16 cellular contexts compared by ENCODE assay signal in genomic region chr1:204599596-204599995, GRCh38.
DNase-seq lines count a peak whose midpoint lies in the region; ATAC-seq and TF ChIP-seq lines count a peak whose summit lies in the region.
"Had no signal": no experiment of that assay in that cellular context is flagged by ENCODE, and none has a peak within 500 bp of the region (broad histone marks: within the 10 kb centered on the region; RNA-seq: fewer than 3 reads in every experiment).

No MANE protein-coding gene starts in this region.

- H3K9me2 ChIP-seq in GM23338 (ENCODE audit: insufficient read depth) (peaks cover 3% of the 10 kb centered on the region), MM.1S (replicated peaks; ENCODE audit: insufficient read depth, low read length) (no peaks in the 10 kb centered on the region)

- H3K9ac ChIP-seq in MM.1S (ENCODE audit: low read length), result no peak overlapping the region
- H3K9ac ChIP-seq: GM23248 had no signal

- H3K36me3 ChIP-seq in GM23338 (ENCODE audit: insufficient read depth) (no peaks in the 10 kb centered on the region), MM.1S (replicated peaks; ENCODE audit: insufficient read depth, low read length) (no peaks in the 10 kb centered on the region)
- H3K36me3 ChIP-seq: HAP-1 had no signal

- DNase-seq in GM23338 (ENCODE audit: low spot score), result no peak
- no peak for DNase-seq in WTC11 (ENCODE audit: low spot score)
- DNase-seq in epithelial cell of esophagus (ENCODE audit: low read depth), result peak; percentile 11
- no peak for DNase-seq in stimulated activated effector memory CD8-positive, alpha-beta T cell treated with anti-CD3 and anti-CD28 coated beads, Interleukin-12 subunit alpha, Interleukin-12 subunit beta, amount 100 ng/mL, for 72 hours (ENCODE audit: low spot score in 2 of 2)
- no peak for DNase-seq in HPDE6-E6E7 (ENCODE audit: extremely low spot score)
- DNase-seq in MM.1S, result no peak
- no peak for DNase-seq in activated T-helper 1 cell treated with anti-CD3 and anti-CD28 coated beads, Interleukin-12 subunit alpha, Interleukin-12 subunit beta, Interleukin-2, Interleukin-4 antibody, amounts not matched to agents 30 ng/mL and 10 ng/mL and 1 ng/mL, durations not matched to agents 14 hours and 24 hours and 36 hours (ENCODE audit: low spot score)
- DNase-seq: C1 segment of cervical spinal cord; Calu3; CD4-positive, alpha-beta memory T cell; COR-L47; DMS153; DND-41; GM23248; HFFc6 had no signal

- no peak overlapping the region for H3K27ac ChIP-seq in GM23338 (ENCODE audit: low read depth)
- no peak overlapping the region for H3K27ac ChIP-seq in MM.1S (ENCODE audit: low read length)
- H3K27ac ChIP-seq: GM23248 had no signal

- H3K79me2 ChIP-seq in GM23338 (replicated peaks; ENCODE audit: insufficient read depth), result no peaks in the 10 kb centered on the region
- H3K79me2 ChIP-seq in MM.1S (ENCODE audit: low read length), result no peaks in the 10 kb centered on the region

- H4K20me1 ChIP-seq in GM23338 (replicated peaks; ENCODE audit: insufficient read depth), result no peaks in the 10 kb centered on the region
- H4K20me1 ChIP-seq in MM.1S (ENCODE audit: insufficient read depth, low read length), result no peaks in the 10 kb centered on the region

- no peaks in the 10 kb centered on the region for H3K9me3 ChIP-seq in MM.1S (replicated peaks; ENCODE audit: insufficient read depth, low read length)
- H3K9me3 ChIP-seq: HAP-1 had no signal

- H3K4me3 ChIP-seq in GM23338, result no peak overlapping the region
- H3K4me3 ChIP-seq in epithelial cell of esophagus (ENCODE audit: low read length), result no peak overlapping the region
- H3K4me3 ChIP-seq in MM.1S (ENCODE audit: low read length), result no peak overlapping the region
- H3K4me3 ChIP-seq: GM23248, HAP-1 had no signal

- H3K27ac Mint-ChIP-seq in GM23338 (no peak overlapping the region; the same call in 1 of the 2 replicates), WTC11 (peak overlapping the region; percentile 26)
- peak overlapping the region; percentile 68 for H3K27ac Mint-ChIP-seq in stimulated activated effector memory CD8-positive, alpha-beta T cell treated with anti-CD3 and anti-CD28 coated beads, Interleukin-12 subunit alpha, Interleukin-12 subunit beta, amount 100 ng/mL, for 72 hours
- no peak overlapping the region for H3K27ac Mint-ChIP-seq in activated T-helper 1 cell treated with anti-CD3 and anti-CD28 coated beads, Interleukin-12 subunit alpha, Interleukin-12 subunit beta, Interleukin-2, Interleukin-4 antibody, amounts not matched to agents 30 ng/mL and 10 ng/mL and 1 ng/mL, durations not matched to agents 14 hours and 24 hours and 36 hours
- H3K27ac Mint-ChIP-seq: CD4-positive, alpha-beta memory T cell; HFFc6 had no signal

- H3K36me3 Mint-ChIP-seq in GM23338 (ENCODE audit: low read depth) (no peaks in the 10 kb centered on the region), WTC11 (no peaks in the 10 kb centered on the region)
- H3K36me3 Mint-ChIP-seq in stimulated activated effector memory CD8-positive, alpha-beta T cell treated with anti-CD3 and anti-CD28 coated beads, Interleukin-12 subunit alpha, Interleukin-12 subunit beta, amount 100 ng/mL, for 72 hours, result no peaks in the 10 kb centered on the region
- H3K36me3 Mint-ChIP-seq in activated T-helper 1 cell treated with anti-CD3 and anti-CD28 coated beads, Interleukin-12 subunit alpha, Interleukin-12 subunit beta, Interleukin-2, Interleukin-4 antibody, amounts not matched to agents 30 ng/mL and 10 ng/mL and 1 ng/mL, durations not matched to agents 14 hours and 24 hours and 36 hours (ENCODE audit: low read depth), result no peaks in the 10 kb centered on the region

- POLR2A ChIA-PET in WTC11 (lab: Charles Lee), result no interaction called here

- peaks cover 37% of the 10 kb centered on the region for H3K4me1 Mint-ChIP-seq in GM23338
- peaks cover 37% of the 10 kb centered on the region for H3K4me1 Mint-ChIP-seq in WTC11
- H3K4me1 Mint-ChIP-seq in stimulated activated effector memory CD8-positive, alpha-beta T cell treated with anti-CD3 and anti-CD28 coated beads, Interleukin-12 subunit alpha, Interleukin-12 subunit beta, amount 100 ng/mL, for 72 hours, result no peaks in the 10 kb centered on the region
- H3K4me1 Mint-ChIP-seq in activated T-helper 1 cell treated with anti-CD3 and anti-CD28 coated beads, Interleukin-12 subunit alpha, Interleukin-12 subunit beta, Interleukin-2, Interleukin-4 antibody, amounts not matched to agents 30 ng/mL and 10 ng/mL and 1 ng/mL, durations not matched to agents 14 hours and 24 hours and 36 hours (ENCODE audit: low read depth), result no peaks in the 10 kb centered on the region
- H3K4me1 Mint-ChIP-seq: CD4-positive, alpha-beta memory T cell had no signal

- intact Hi-C loops in activated T-helper 1 cell treated with anti-CD3 and anti-CD28 coated beads, Interleukin-12 subunit alpha, Interleukin-12 subunit beta, Interleukin-2, Interleukin-4 antibody, amounts not matched to agents 30 ng/mL and 10 ng/mL and 1 ng/mL, durations not matched to agents 14 hours and 24 hours and 36 hours (cut with micrococcal nuclease), result no loop called here

- H3K4me3 Mint-ChIP-seq in GM23338, result no peak overlapping the region
- H3K4me3 Mint-ChIP-seq in WTC11, result no peak overlapping the region
- no peak overlapping the region for H3K4me3 Mint-ChIP-seq in stimulated activated effector memory CD8-positive, alpha-beta T cell treated with anti-CD3 and anti-CD28 coated beads, Interleukin-12 subunit alpha, Interleukin-12 subunit beta, amount 100 ng/mL, for 72 hours
- no peak overlapping the region for H3K4me3 Mint-ChIP-seq in activated T-helper 1 cell treated with anti-CD3 and anti-CD28 coated beads, Interleukin-12 subunit alpha, Interleukin-12 subunit beta, Interleukin-2, Interleukin-4 antibody, amounts not matched to agents 30 ng/mL and 10 ng/mL and 1 ng/mL, durations not matched to agents 14 hours and 24 hours and 36 hours
- H3K4me3 Mint-ChIP-seq: CD4-positive, alpha-beta memory T cell; HFFc6 had no signal

- no peaks in the 10 kb centered on the region for H3F3A ChIP-seq in GM23338 (replicated peaks; ENCODE audit: low read depth)
- H3F3A ChIP-seq in MM.1S (ENCODE audit: insufficient read depth, low read length), result no peaks in the 10 kb centered on the region

- H2AFZ ChIP-seq in GM23338 (peak overlapping the region; percentile 72; the same call in 1 of the 2 replicates), MM.1S (ENCODE audit: low read length) (no peak overlapping the region)
- H2AFZ ChIP-seq: GM23248 had no signal

- H3K4me1 ChIP-seq in GM23338 (ENCODE audit: insufficient read depth), result peaks cover 25% of the 10 kb centered on the region
- H3K4me1 ChIP-seq in MM.1S (ENCODE audit: low read length), result no peaks in the 10 kb centered on the region
- H3K4me1 ChIP-seq: HAP-1 had no signal

- H3K4me2 ChIP-seq in GM23338 (no peak overlapping the region), MM.1S (ENCODE audit: low read depth, low read length) (no peak overlapping the region)

- H3K27me3 Mint-ChIP-seq in GM23338 (ENCODE audit: insufficient read depth, low read depth, poor library complexity), result peaks cover 15% of the 10 kb centered on the region
- peaks cover 5% of the 10 kb centered on the region for H3K27me3 Mint-ChIP-seq in WTC11 (ENCODE audit: low read depth)
- no peaks in the 10 kb centered on the region for H3K27me3 Mint-ChIP-seq in activated T-helper 1 cell treated with anti-CD3 and anti-CD28 coated beads, Interleukin-12 subunit alpha, Interleukin-12 subunit beta, Interleukin-2, Interleukin-4 antibody, amounts not matched to agents 30 ng/mL and 10 ng/mL and 1 ng/mL, durations not matched to agents 14 hours and 24 hours and 36 hours (ENCODE audit: insufficient read depth)
- H3K27me3 Mint-ChIP-seq: CD4-positive, alpha-beta memory T cell had no signal

- CTCF ChIA-PET in WTC11 (lab: Charles Lee), result interaction anchor here (0.8 to 2.6 kb wide), 6 partner anchors 11 to 153 kb away, joined by 3 to 6 read pairs (median 3); no protein-coding TSS in a partner anchor

- TF ChIP-seq CTCF in GM23338 (conservative IDR thresholded peaks at IDR 0.05; ENCODE audit: low read depth in 2 of 2), result no peak
- no peak for TF ChIP-seq CTCF in WTC11 (IDR thresholded peaks at IDR 0.05)
- no peak for TF ChIP-seq CTCF in epithelial cell of esophagus (IDR thresholded peaks at IDR 0.05; ENCODE audit: insufficient read depth, low read depth, low read length, missing control alignments)
- no peak for TF ChIP-seq CTCF in MM.1S (IDR thresholded peaks at IDR 0.05; ENCODE audit: low read length)

- H3K27me3 ChIP-seq in GM23338 (ENCODE audit: insufficient read depth), result no peaks in the 10 kb centered on the region
- no peaks in the 10 kb centered on the region for H3K27me3 ChIP-seq in MM.1S (replicated peaks; ENCODE audit: insufficient read depth, low read length)

- H3K9me3 Mint-ChIP-seq in GM23338 (no peaks in the 10 kb centered on the region), WTC11 (peaks cover 8% of the 10 kb centered on the region)
- no peaks in the 10 kb centered on the region for H3K9me3 Mint-ChIP-seq in stimulated activated effector memory CD8-positive, alpha-beta T cell treated with anti-CD3 and anti-CD28 coated beads, Interleukin-12 subunit alpha, Interleukin-12 subunit beta, amount 100 ng/mL, for 72 hours
- no peaks in the 10 kb centered on the region for H3K9me3 Mint-ChIP-seq in activated T-helper 1 cell treated with anti-CD3 and anti-CD28 coated beads, Interleukin-12 subunit alpha, Interleukin-12 subunit beta, Interleukin-2, Interleukin-4 antibody, amounts not matched to agents 30 ng/mL and 10 ng/mL and 1 ng/mL, durations not matched to agents 14 hours and 24 hours and 36 hours
- H3K9me3 Mint-ChIP-seq: CD4-positive, alpha-beta memory T cell; HFFc6 had no signal

- ATAC-seq in GM23338 (no peak), WTC11 (no peak)
- no peak for ATAC-seq in stimulated activated effector memory CD8-positive, alpha-beta T cell treated with anti-CD3 and anti-CD28 coated beads, Interleukin-12 subunit alpha, Interleukin-12 subunit beta, amount 100 ng/mL, for 72 hours

TF ChIP-seq in GM23338, 12 proteins besides CTCF, POLR2A, EP300 and RAD21 (continues in another document):
- TF ChIP-seq ZNF331 (CRISPR knock-in tag; IDR thresholded peaks at IDR 0.05; ENCODE audit: low read depth), result no peak

Comparison
In these comparisons a context has a peak if more than half of its experiments do, and no peak if none do; other contexts are left out.
1. H3K27ac Mint-ChIP-seq: peak in WTC11 (single experiment) and stimulated activated effector memory CD8-positive, alpha-beta T cell treated with anti-CD3 and anti-CD28 coated beads, Interleukin-12 subunit alpha, Interleukin-12 subunit beta, amount 100 ng/mL, for 72 hours (single experiment); none in GM23338 (single experiment) and activated T-helper 1 cell treated with anti-CD3 and anti-CD28 coated beads, Interleukin-12 subunit alpha, Interleukin-12 subunit beta, Interleukin-2, Interleukin-4 antibody, amounts not matched to agents 30 ng/mL and 10 ng/mL and 1 ng/mL, durations not matched to agents 14 hours and 24 hours and 36 hours (single experiment).